ENCODE assay signal across 6 cellular contexts in the genomic region with DNA sequence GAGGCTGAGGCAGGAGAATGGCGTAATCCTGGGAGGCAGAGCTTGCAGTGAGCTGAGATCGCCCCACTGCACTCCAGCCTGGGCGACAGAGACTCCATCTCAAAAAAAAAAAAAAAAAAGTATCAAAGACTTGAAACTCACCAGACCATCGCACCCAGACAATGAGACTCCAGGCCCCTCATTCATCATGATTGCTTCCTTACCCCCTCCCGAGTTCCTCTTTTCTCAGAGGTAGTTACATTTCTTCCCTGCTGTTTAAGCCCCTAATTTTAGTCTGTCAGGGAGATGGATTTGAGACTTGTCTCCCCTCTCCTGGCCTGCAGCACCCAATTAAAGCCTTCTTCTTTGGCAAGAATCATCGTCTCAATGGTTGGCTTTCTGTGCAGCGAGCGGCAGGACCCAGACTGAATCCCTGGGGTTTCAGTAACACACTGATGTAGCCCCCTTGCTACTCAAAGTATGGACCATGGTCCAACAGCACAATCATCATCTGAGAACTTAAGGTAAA.
"Had no signal": no experiment of that assay in that cellular context is flagged by ENCODE, and none has a peak within 500 bp of the region (broad histone marks: within the 10 kb centered on the region; RNA-seq: fewer than 3 reads in every experiment).

No MANE protein-coding gene starts in this region.

- H3K36me3 ChIP-seq: HAP-1 had no signal

- H3K36me3 Mint-ChIP-seq: IgD-negative memory B cell had no signal

- H3K27ac ChIP-seq: GM23248, KMS-11 had no signal

- H3K4me3 Mint-ChIP-seq: IgD-negative memory B cell had no signal

- H3K27ac Mint-ChIP-seq: IgD-negative memory B cell had no signal

- H3K4me1 ChIP-seq: HAP-1 had no signal

- DNase-seq: GM23248, GOT3, H7 had no signal

- H3K4me3 ChIP-seq: GM23248, HAP-1 had no signal

- H3K9me3 ChIP-seq: HAP-1 had no signal
